Comparison of ENCODE assay signal across 1 cellular context in genomic region chr1:214380986-214381695, GRCh38.
TF ChIP-seq lines count a peak whose summit lies in the region.

No MANE protein-coding gene starts in this region.

TF ChIP-seq in WTC11, 78 proteins besides CTCF, POLR2A, EP300 and RAD21 (continued from another document):
- TF ChIP-seq AR (CRISPR knock-in tag; IDR thresholded peaks at IDR 0.05) (no peak), E2F4 (CRISPR knock-in tag; IDR thresholded peaks at IDR 0.05; ENCODE audit: borderline replicate concordance, low read depth) (no peak), MYBL2 (CRISPR knock-in tag; IDR thresholded peaks at IDR 0.05) (no peak), MXD4 (CRISPR knock-in tag; IDR thresholded peaks at IDR 0.05; ENCODE audit: borderline replicate concordance) (no peak), ZBTB43 (CRISPR knock-in tag; IDR thresholded peaks at IDR 0.05) (no peak), ZNF232 (CRISPR knock-in tag; IDR thresholded peaks at IDR 0.05) (no peak)
